8 cellular contexts compared by ENCODE assay signal in the genomic region with DNA sequence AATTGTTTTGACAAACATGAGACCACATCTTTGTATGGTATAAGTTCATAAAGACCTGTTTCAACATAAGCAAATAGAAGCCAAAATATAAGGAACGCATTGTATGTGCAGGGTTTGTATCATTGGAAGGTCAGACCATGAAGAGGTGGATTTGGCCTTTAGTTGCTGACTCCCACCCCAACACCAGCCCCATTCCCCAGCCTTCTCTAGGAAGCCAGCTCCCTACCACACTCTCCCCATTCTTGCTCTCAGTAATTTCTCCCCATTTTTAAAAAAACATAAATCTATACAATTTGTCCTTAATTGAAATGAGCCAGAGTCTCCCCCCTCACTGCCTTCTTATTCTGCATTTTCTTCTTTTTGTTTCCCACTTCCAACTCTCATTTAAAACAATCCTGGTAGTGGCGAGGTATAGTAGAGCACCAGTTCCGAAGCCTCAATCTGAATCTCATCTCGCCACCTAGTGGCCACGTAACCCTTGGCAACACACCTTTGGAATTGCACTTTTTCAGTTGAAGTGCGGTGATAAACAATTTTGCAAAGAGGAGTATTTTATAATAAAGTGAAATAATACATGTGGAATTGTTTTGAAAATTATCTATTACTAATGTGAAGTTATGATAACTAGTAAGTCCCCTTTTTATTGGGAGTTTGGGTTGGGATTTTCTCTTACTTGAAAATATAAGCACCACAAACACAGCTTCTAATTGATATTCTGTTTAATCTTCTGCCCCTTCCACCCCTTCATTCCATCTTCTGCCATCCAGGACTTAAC.
DNase-seq lines count a peak whose midpoint lies in the region; ATAC-seq, FAIRE-seq and TF ChIP-seq lines count a peak whose summit lies in the region.

No MANE protein-coding gene starts in this region.

- no peaks in the 10 kb centered on the region for H3K27me3 ChIP-seq in NT2/D1 (ENCODE audit: insufficient read depth, insufficient read length)
- peaks cover 0 to 13% (median 3%) of the 10 kb centered on the region in 4 donors for H3K27me3 ChIP-seq in pancreas

- H3K9me3 ChIP-seq in NT2/D1 (ENCODE audit: insufficient read depth, low read length) (no peaks in the 10 kb centered on the region), pancreas (no peaks in the 10 kb centered on the region)

- ATAC-seq in HG03175 (IDR thresholded peaks at IDR 0.05; ENCODE audit: unreplicated experiment): peak; percentile 46
- peak; percentile 62 to 68 for ATAC-seq in activated T-cell treated with anti-CD3 and anti-CD28 coated beads, Interleukin-2, amount 50 U/mL, for 72 hours (replicated peaks in 1 of 2)
- ATAC-seq in pancreas: peak; percentile 78 to 92 (median 90)
- no peak for ATAC-seq in HG03139 (IDR thresholded peaks at IDR 0.05; ENCODE audit: unreplicated experiment)

- no peaks in the 10 kb centered on the region for H3K36me3 ChIP-seq in NT2/D1 (ENCODE audit: insufficient read depth, insufficient read length, low read length)
- no peaks in the 10 kb centered on the region for H3K36me3 ChIP-seq in pancreas

- no peak overlapping the region for H3K9ac ChIP-seq in NT2/D1 (ENCODE audit: insufficient read length, low read depth)

- no peaks in the 10 kb centered on the region for H3K36me3 Mint-ChIP-seq in activated T-cell treated with anti-CD3 and anti-CD28 coated beads, Interleukin-2, amount 50 U/mL, for 72 hours (ENCODE audit: insufficient read depth in 2 of 2)

- 8 to 11% methylated on average over 6 of the region's 6 CpGs for WGBS in pancreas, 2 donors

- no peaks in the 10 kb centered on the region for H3K9me3 Mint-ChIP-seq in activated T-cell treated with anti-CD3 and anti-CD28 coated beads, Interleukin-2, amount 50 U/mL, for 72 hours

- H3K27ac ChIP-seq in 22Rv1 (no peak overlapping the region), pancreas (no peak overlapping the region)

- DNase-seq in NT2/D1 (ENCODE audit: low read depth, low spot score) (peak; percentile 32), fibroblast of villous mesenchyme (ENCODE audit: low read depth) (peak; percentile 32), pancreas (peak in 5 of 6 donors; percentile 20 to 76 (median 50))
- DNase-seq in activated T-cell treated with anti-CD3 and anti-CD28 coated beads, Interleukin-2, amount 50 U/mL, for 72 hours: peak; percentile 45 to 51

- H3K4me1 ChIP-seq in NT2/D1 (ENCODE audit: insufficient read depth, insufficient read length) (no peaks in the 10 kb centered on the region), pancreas (no peaks in the 10 kb centered on the region)

- peak; percentile 98 for FAIRE-seq in pancreas (lab: Jason Lieb, UNC)

- H3K4me3 ChIP-seq in NT2/D1 (ENCODE audit: insufficient read length, low read depth) (no peak overlapping the region), fibroblast of villous mesenchyme (ENCODE audit: low read depth, low read length) (no peak overlapping the region), pancreas (no peak overlapping the region)

- H3K4me1 Mint-ChIP-seq in activated T-cell treated with anti-CD3 and anti-CD28 coated beads, Interleukin-2, amount 50 U/mL, for 72 hours (ENCODE audit: low read depth): peaks cover 17% of the 10 kb centered on the region

- intact Hi-C loops in pancreas (cut with DNase I): loop anchor here in 1 of 3 donors (10.0 kb wide), 1 partner anchor 1048 kb away; no protein-coding TSS in a partner anchor

- H3K27ac Mint-ChIP-seq in activated T-cell treated with anti-CD3 and anti-CD28 coated beads, Interleukin-2, amount 50 U/mL, for 72 hours: no peak overlapping the region

- TF ChIP-seq CTCF in 22Rv1 (IDR thresholded peaks at IDR 0.05) (peak; percentile 72), GM12874 (IDR thresholded peaks at IDR 0.05; ENCODE audit: insufficient read depth, low read depth, low read length) (peak; percentile 55), fibroblast of villous mesenchyme (IDR thresholded peaks at IDR 0.05; ENCODE audit: insufficient read depth, low read depth, low read length) (peak; percentile 64), pancreas (IDR thresholded peaks at IDR 0.05) (peak; percentile 63 to 82 (median 76))

- no peaks in the 10 kb centered on the region for H3K27me3 Mint-ChIP-seq in activated T-cell treated with anti-CD3 and anti-CD28 coated beads, Interleukin-2, amount 50 U/mL, for 72 hours (ENCODE audit: low read depth)

- H3K4me3 Mint-ChIP-seq in activated T-cell treated with anti-CD3 and anti-CD28 coated beads, Interleukin-2, amount 50 U/mL, for 72 hours: peak overlapping the region in 1 of 2 donors; percentile 31
